8 cellular contexts compared by ENCODE assay signal in genomic region chr10:27240891-27241639, GRCh38. TPM values are rescaled to one million over a fixed set of nuclear protein-coding genes. Genes with fewer than 3 reads are reported as not detected.
DNase-seq lines count a peak whose midpoint lies in the region; ATAC-seq, FAIRE-seq and TF ChIP-seq lines count a peak whose summit lies in the region.

No MANE protein-coding gene starts in this region.

- no peak for TF ChIP-seq RAD21 in GM12878 (IDR thresholded peaks at IDR 0.05; ENCODE audit: insufficient read depth, low read depth, low read length)

- H3K27me3 ChIP-seq in OCI-LY3 (ENCODE audit: low read depth, low read length) (no peaks in the 10 kb centered on the region), GM12878 (replicated peaks in 1 of 2; ENCODE audit: control insufficient read depth in 2 of 2, insufficient read depth in 2 of 2, low read length in 1 of 2) (no peaks in the 10 kb centered on the region), gastrocnemius medialis (no peaks in the 10 kb centered on the region)

- H2AFZ ChIP-seq in OCI-LY3 (ENCODE audit: low read depth, low read length) (peak overlapping the region; percentile 63), GM12878 (ENCODE audit: control insufficient read depth, low read depth, low read length) (peak overlapping the region; percentile 87)

- peak; percentile 28 for FAIRE-seq in GM12891 (lab: Jason Lieb, UNC)
- FAIRE-seq in GM12878 (lab: Jason Lieb, UNC), result no peak

- in situ Hi-C loops in GM12878 (cut with MboI), result loop anchor here (5.0 to 10.0 kb wide), 3 partner anchors 111 to 1294 kb away; partner anchors contain the start of genes RAB18 and WAC
- in situ Hi-C loops in gastrocnemius medialis (cut with MboI; ENCODE audit: low sequenced_read_pairs in 4 of 4), result loop anchor here in 3 of 4 donors (10.0 to 25.0 kb wide), 4 partner anchors 86 to 379 kb away; partner anchors contain the start of genes RAB18 (in 2 of the 3), ABI1 (in 1 of the 3), MASTL (in 1 of the 3) and YME1L1 (in 1 of the 3)

- peak overlapping the region; percentile 92 for H3K9ac ChIP-seq in OCI-LY3 (ENCODE audit: low read length)
- H3K9ac ChIP-seq in GM12878 (ENCODE audit: control insufficient read depth, insufficient read depth, low read length), result peak overlapping the region; percentile 90

- peaks cover 25% of the 10 kb centered on the region for H3K79me2 ChIP-seq in OCI-LY3 (ENCODE audit: low read length)
- H3K79me2 ChIP-seq in GM12878 (ENCODE audit: control insufficient read depth, insufficient read depth, low read length), result peaks cover 24% of the 10 kb centered on the region

- no peaks in the 10 kb centered on the region for H4K20me1 ChIP-seq in OCI-LY3 (ENCODE audit: insufficient read depth, low read length)
- H4K20me1 ChIP-seq in GM12878 (ENCODE audit: control insufficient read depth, insufficient read depth), result no peaks in the 10 kb centered on the region

- H3K4me3 ChIP-seq in AG04449 (ENCODE audit: low read depth, low read length), result peak overlapping the region; percentile 77
- H3K4me3 ChIP-seq in OCI-LY3 (ENCODE audit: low read length), result peak overlapping the region; percentile 97
- peak overlapping the region; percentile 93 for H3K4me3 ChIP-seq in GM12878
- H3K4me3 ChIP-seq in iPS-11a (ENCODE audit: low read depth, low read length), result peak overlapping the region; percentile 77
- peak overlapping the region; percentile 62 to 98 (median 83) for H3K4me3 ChIP-seq in gastrocnemius medialis

- CTCF ChIA-PET in AG04449 (lab: Yijun Ruan, JAX), result interaction anchor here (1.6 to 2.1 kb wide), 2 partner anchors 12 to 16 kb away, joined by 4 to 18 read pairs; no protein-coding TSS in a partner anchor
- CTCF ChIA-PET in GM12878 (lab: Yijun Ruan, JAX), result interaction anchor here (1.6 kb wide), 1 partner anchor 17 kb away, joined by 6 read pairs; no protein-coding TSS in a partner anchor

- H3K4me2 ChIP-seq in OCI-LY3 (ENCODE audit: low read length) (peak overlapping the region; percentile 86), GM12878 (ENCODE audit: control insufficient read depth, insufficient read depth) (peak overlapping the region; percentile 84)

- H3K27ac ChIP-seq in OCI-LY3 (ENCODE audit: low read length), result peak overlapping the region; percentile 95
- peak overlapping the region; percentile 95 for H3K27ac ChIP-seq in GM12878 (ENCODE audit: control insufficient read depth, insufficient read depth)
- peak overlapping the region; percentile 95 to 98 (median 98) for H3K27ac ChIP-seq in gastrocnemius medialis

- H3K36me3 ChIP-seq in OCI-LY3 (replicated peaks; ENCODE audit: low read depth, low read length), result no peaks in the 10 kb centered on the region
- H3K36me3 ChIP-seq in GM12878 (ENCODE audit: control insufficient read depth in 2 of 2, insufficient read depth in 2 of 2, low read length in 1 of 2), result no peaks in the 10 kb centered on the region
- H3K36me3 ChIP-seq in gastrocnemius medialis, result peaks cover 0 to 12% of the 10 kb centered on the region in 2 donors

- RAD21 ChIA-PET in GM12878 (lab: Charles Lee; ENCODE audit: unreplicated experiment), result no interaction called here

- POLR2A ChIA-PET in AG04449 (lab: Yijun Ruan, JAX), result no interaction called here
- POLR2A ChIA-PET in GM12878 (lab: Charles Lee), result interaction anchor here (0.6 to 1.3 kb wide), 3 partner anchors 13 to 104 kb away, joined by 3 to 5 read pairs (median 3); no protein-coding TSS in a partner anchor

- no peak for TF ChIP-seq EP300 in GM12878 (IDR thresholded peaks at IDR 0.05; ENCODE audit: borderline replicate concordance in 1 of 2, control insufficient read depth in 1 of 2, low read depth in 2 of 2, low read length in 2 of 2)

- WGBS in GM12878 (ENCODE audit: insufficient coverage, insufficient replicate concordance, low lambda C conversion rate, missing lambda C conversion rate), result 3% methylated on average over 49 of the region's 49 CpGs

- SMC1A ChIA-PET in GM12878 (lab: Charles Lee; ENCODE audit: uncharacterized antibody, unreplicated experiment), result no interaction called here

- no peaks in the 10 kb centered on the region for H3K9me3 ChIP-seq in OCI-LY3 (ENCODE audit: insufficient read depth, low read length)
- no peaks in the 10 kb centered on the region for H3K9me3 ChIP-seq in GM12878 (replicated peaks; ENCODE audit: control insufficient read depth, insufficient read depth, low read length)
- H3K9me3 ChIP-seq in gastrocnemius medialis, result no peaks in the 10 kb centered on the region

- no TSS peak for BruUV-seq in GM12878 (replicated peaks; lab: Mats Ljungman, UMichigan)

- TF ChIP-seq POLR2A in GM12891 (IDR thresholded peaks at IDR 0.05; ENCODE audit: low read depth, low read length), result no peak
- no peak for TF ChIP-seq POLR2A in GM12878 (IDR thresholded peaks at IDR 0.05; ENCODE audit: low read depth, low read length)
- no peak for TF ChIP-seq POLR2A in gastrocnemius medialis (IDR thresholded peaks at IDR 0.05)

- H3K4me1 ChIP-seq in OCI-LY3 (ENCODE audit: low read length) (peaks cover 9% of the 10 kb centered on the region; the same call in 1 of the 2 replicates), GM12878 (ENCODE audit: control insufficient read depth, insufficient read depth, low read length) (peaks cover 4% of the 10 kb centered on the region; the same call in 1 of the 2 replicates), gastrocnemius medialis (peaks cover 12 to 13% of the 10 kb centered on the region in 2 donors)

- DNase-seq in AG04449 (ENCODE audit: low read depth, low spot score) (no peak), GM12891 (ENCODE audit: insufficient read length, low spot score) (no peak), GM12878 (ENCODE audit: low read depth, low spot score) (no peak), gastrocnemius medialis (peak in 1 of 2 donors; percentile 28), COLO829 (ENCODE audit: low spot score) (no peak)

- no peak for TF ChIP-seq CTCF in AG04449 (IDR thresholded peaks at IDR 0.05; ENCODE audit: insufficient read depth, low read length, missing control alignments)
- no peak for TF ChIP-seq CTCF in OCI-LY3 (IDR thresholded peaks at IDR 0.05; ENCODE audit: low read depth, low read length)
- no peak for TF ChIP-seq CTCF in GM12878 (IDR thresholded peaks at IDR 0.05 in 2 of 3, conservative IDR thresholded peaks at IDR 0.05 in 1 of 3; ENCODE audit: control insufficient read depth in 2 of 3, extremely low read depth in 1 of 3, insufficient read depth in 1 of 3, low read depth in 3 of 3, low read length in 3 of 3)
- peak in 1 of 5 experiments; percentile 24 for TF ChIP-seq CTCF in gastrocnemius medialis (IDR thresholded peaks at IDR 0.05 in 4 of 5, conservative IDR thresholded peaks at IDR 0.05 in 1 of 5)

- ATAC-seq in HG02884 (IDR thresholded peaks at IDR 0.05; ENCODE audit: unreplicated experiment) (peak; percentile 13), GM12878 (peak; percentile 25), gastrocnemius medialis (peak; percentile 11 to 15)

- intact Hi-C loops in GM12878 (cut with micrococcal nuclease; ENCODE audit: unreplicated experiment), result loop anchor here (2.0 to 5.0 kb wide), 5 partner anchors 106 to 1291 kb away; partner anchors contain the start of genes ABI1, RAB18 and WAC
- intact Hi-C loops in gastrocnemius medialis (cut with DNase I; ENCODE audit: low total_unique reads), result loop anchor here (1.0 to 5.0 kb wide), 3 partner anchors 87 to 1291 kb away; partner anchors contain the start of genes ABI1, WAC and YME1L1

TF ChIP-seq in GM12891, 5 proteins besides CTCF, POLR2A, EP300 and RAD21:
- TF ChIP-seq POLR2AphosphoS5 (IDR thresholded peaks at IDR 0.05; ENCODE audit: low read depth, low read length) (no peak), PAX5 (IDR thresholded peaks at IDR 0.05; ENCODE audit: insufficient read depth, low read length, severe bottlenecking) (no peak), SPI1 (IDR thresholded peaks at IDR 0.05; ENCODE audit: low read depth, low read length) (no peak), POU2F2 (IDR thresholded peaks at IDR 0.05; ENCODE audit: low read depth, low read length) (no peak), TAF1 (IDR thresholded peaks at IDR 0.05; ENCODE audit: low read depth, low read length) (no peak)

TF ChIP-seq in GM12878, 131 proteins besides CTCF, POLR2A, EP300 and RAD21 (continues in another document):
- peak; percentile 22; the same call in 1 of the 2 replicates for TF ChIP-seq RUNX3 (IDR thresholded peaks at IDR 0.05; ENCODE audit: low read length)
- peak; percentile 68; the same call in 1 of the 2 replicates for TF ChIP-seq TCF3 (IDR thresholded peaks at IDR 0.05; ENCODE audit: borderline replicate concordance, insufficient read depth, low read depth, low read length)
- TF ChIP-seq IKZF1 (conservative IDR thresholded peaks at IDR 0.05), result no peak
- TF ChIP-seq ZBED1 (IDR thresholded peaks at IDR 0.05; ENCODE audit: borderline replicate concordance), result peak; percentile 67; the same call in 1 of the 2 replicates
- TF ChIP-seq BHLHE40 (IDR thresholded peaks at IDR 0.05; ENCODE audit: borderline replicate concordance in 1 of 2, low read depth in 2 of 2, low read length in 1 of 2), result peak; percentile 33 to 78; a peak in 3 of 4 replicates
- TF ChIP-seq TCF12 (IDR thresholded peaks at IDR 0.05; ENCODE audit: low read depth, low read length), result 0 out of 2 replicates have a peak, but pooled peaks have one; percentile 15
- peak; percentile 36 for TF ChIP-seq YY1 (IDR thresholded peaks at IDR 0.05; ENCODE audit: low read depth, low read length)

RNA-seq across cellular contexts. Expression of gene ACBD5, which starts 0.5 kb away (rescaled TPM):
- polyA plus RNA-seq in GM12891 (2012; ENCODE audit: low read depth, missing spikeins), result 6.9 TPM
- 22.7 and 25.2 TPM in 2 replicates for total RNA-seq in GM12878 (2013; cell fraction: nucleolus; rRNA removed)
- 11.0 and 13.5 TPM in 2 replicates for total RNA-seq in GM12878 (2014; rRNA removed)
- total RNA-seq in GM12878 (2014; rRNA removed; fragmentation: Illumina TruSeq; extraction: Trizol), result 14.3 and 14.4 TPM in 2 replicates
- 12.0 and 12.9 TPM in 2 replicates for total RNA-seq in GM12878 (2021)
- 3.9 TPM for polyA plus RNA-seq in GM12878 (2011; ENCODE audit: low read depth)
- polyA plus RNA-seq in GM12878 (2011; rRNA removed), result 22.3 and 33.4 TPM in 2 replicates
- 8.1 and 9.3 TPM in 2 replicates for polyA plus RNA-seq in GM12878 (2011; cell fraction: cytosol; rRNA removed)
- polyA plus RNA-seq in GM12878 (2011; cell fraction: nucleus; rRNA removed), result 10.0 and 11.7 TPM in 2 replicates
- polyA plus RNA-seq in GM12878 (2012), result 6.6 and 11.3 TPM in 2 replicates
- polyA plus RNA-seq in GM12878 (2014; fragmentation: Illumina TruSeq; extraction: Trizol), result 12.8 and 18.1 TPM in 2 replicates
- 1 to 10 TPM; 2.4 to 3.6 TPM for polyA plus RNA-seq in GM12878 (2014; fragmentation: Nextera tagmentation; extraction: Ambion mirVana)
- polyA plus RNA-seq in GM12878 (2014; rRNA removed), result 7.4 and 9.5 TPM in 2 replicates
- polyA plus RNA-seq in GM12878 (2016; fragmentation: Nextera tagmentation; extraction: Ambion mirVana), result 10 to 100 TPM; 15.4 to 17.8 TPM
- polyA minus RNA-seq in GM12878 (2011; rRNA and poly(A)+ RNA removed), result 10.5 and 11.4 TPM in 2 replicates
- 6.4 and 6.9 TPM in 2 replicates for polyA minus RNA-seq in GM12878 (2011; cell fraction: cytosol; rRNA and poly(A)+ RNA removed)
- 7.0 and 10.4 TPM in 2 replicates for polyA minus RNA-seq in GM12878 (2011; cell fraction: nucleus; rRNA and poly(A)+ RNA removed)
- 10 to 100 TPM; 24.0 to 37.4 (median 34.3) TPM for total RNA-seq in gastrocnemius medialis
